Comparison of ENCODE assay signal across 24 cellular contexts in the genomic region with DNA sequence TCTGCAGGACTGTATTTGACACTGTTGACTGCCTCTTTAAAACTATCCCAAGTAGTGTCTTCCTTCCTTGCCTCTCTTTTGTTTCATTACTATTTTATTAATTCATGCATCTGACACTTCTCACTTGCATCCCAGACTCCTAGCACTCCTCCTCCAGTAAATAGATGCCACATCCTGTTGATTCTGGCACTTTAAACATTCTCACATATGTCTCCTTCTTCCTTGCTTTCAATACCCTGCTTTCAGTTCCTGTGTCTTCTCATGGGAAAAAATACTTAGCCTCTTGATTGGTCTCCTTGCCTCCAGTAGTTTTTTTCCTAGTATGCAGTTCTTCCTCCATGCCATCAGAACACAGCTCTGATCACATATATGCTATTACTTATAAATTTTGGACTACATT. TPM values are rescaled to one million over a fixed set of nuclear protein-coding genes. Genes with fewer than 3 reads are reported as not detected.
"Had no signal": no experiment of that assay in that cellular context is flagged by ENCODE, and none has a peak within 500 bp of the region (broad histone marks: within the 10 kb centered on the region; RNA-seq: fewer than 3 reads in every experiment).

No MANE protein-coding gene starts in this region.

- H3K9me3 ChIP-seq: adrenal gland, body of pancreas had no signal

- H3K4me1 Mint-ChIP-seq: activated B cell treated with CpG ODN at 0.5 μM for 24 hours; activated CD4-positive, alpha-beta T cell treated with anti-CD3 and anti-CD28 coated beads, Interleukin-2, amount 10 ng/mL, durations not matched to agents 7 days and 5 days; activated naive CD8-positive, alpha-beta T cell treated with anti-CD3 and anti-CD28 coated beads, Interleukin-2, amount 10 ng/mL, durations not matched to agents 7 days and 5 days had no signal

- H3K4me3 Mint-ChIP-seq: activated B cell treated with CpG ODN at 0.5 μM for 24 hours; activated CD4-positive, alpha-beta memory T cell treated with anti-CD3 and anti-CD28 coated beads, Interleukin-2, amount 10 ng/mL, durations not matched to agents 7 days and 5 days; activated CD4-positive, alpha-beta T cell treated with anti-CD3 and anti-CD28 coated beads, Interleukin-2, amount 10 ng/mL, durations not matched to agents 7 days and 5 days; activated naive CD8-positive, alpha-beta T cell treated with anti-CD3 and anti-CD28 coated beads, Interleukin-2, amount 10 ng/mL, durations not matched to agents 7 days and 5 days; T-helper 17 cell had no signal

- H3K4me3 ChIP-seq: body of pancreas had no signal

- H3K27ac Mint-ChIP-seq: activated B cell treated with CpG ODN at 0.5 μM for 24 hours; activated CD4-positive, alpha-beta memory T cell treated with anti-CD3 and anti-CD28 coated beads, Interleukin-2, amount 10 ng/mL, durations not matched to agents 7 days and 5 days; activated CD4-positive, alpha-beta T cell treated with anti-CD3 and anti-CD28 coated beads, Interleukin-2, amount 10 ng/mL, durations not matched to agents 7 days and 5 days; activated naive CD8-positive, alpha-beta T cell treated with anti-CD3 and anti-CD28 coated beads, Interleukin-2, amount 10 ng/mL, durations not matched to agents 7 days and 5 days; T-helper 17 cell had no signal

- ATAC-seq: body of pancreas, PC-3, T-helper 17 cell had no signal

- H3K9me3 Mint-ChIP-seq: activated B cell treated with CpG ODN at 0.5 μM for 24 hours; activated CD4-positive, alpha-beta memory T cell treated with anti-CD3 and anti-CD28 coated beads, Interleukin-2, amount 10 ng/mL, durations not matched to agents 7 days and 5 days; activated CD4-positive, alpha-beta T cell treated with anti-CD3 and anti-CD28 coated beads, Interleukin-2, amount 10 ng/mL, durations not matched to agents 7 days and 5 days; activated naive CD8-positive, alpha-beta T cell treated with anti-CD3 and anti-CD28 coated beads, Interleukin-2, amount 10 ng/mL, durations not matched to agents 7 days and 5 days had no signal

- DNase-seq: activated B cell treated with CpG ODN at 0.5 μM for 24 hours; activated CD4-positive, alpha-beta memory T cell treated with anti-CD3 and anti-CD28 coated beads, Interleukin-2, amount 10 ng/mL, durations not matched to agents 7 days and 5 days; activated CD4-positive, alpha-beta T cell treated with anti-CD3 and anti-CD28 coated beads for 1 hour; activated CD4-positive, alpha-beta T cell treated with anti-CD3 and anti-CD28 coated beads, Interleukin-2, amount 10 ng/mL, durations not matched to agents 7 days and 5 days; activated naive CD4-positive, alpha-beta T cell treated with anti-CD3 and anti-CD28 coated beads, Interleukin-2, amount 50 U/mL, for 16 hours; activated naive CD8-positive, alpha-beta T cell treated with anti-CD3 and anti-CD28 coated beads, Interleukin-2, amount 10 ng/mL, durations not matched to agents 7 days and 5 days; adrenal gland; anterior cingulate cortex; body of pancreas; central memory CD4-positive, alpha-beta T cell; Karpas-422; MM.1S; NCI-H1105; NCI-H1436; NCI-H187; NCI-H2081; NCI-H446; NCI-H524; PC-3; SHP77 treated with DMSO at 0.1 percent for 48 hours; T-helper 17 cell; T-helper 9 cell had no signal

- H3K27ac ChIP-seq: adrenal gland, body of pancreas had no signal

- H3K36me3 Mint-ChIP-seq: activated naive CD8-positive, alpha-beta T cell treated with anti-CD3 and anti-CD28 coated beads, Interleukin-2, amount 10 ng/mL, durations not matched to agents 7 days and 5 days had no signal

- H3K36me3 ChIP-seq: adrenal gland had no signal

- H3K27me3 ChIP-seq: body of pancreas had no signal

RNA-seq across cellular contexts. Expression of a gene that starts 5.1 kb away (rescaled TPM):
- total RNA-seq: activated B cell treated with CpG ODN at 0.5 μM for 24 hours; activated CD4-positive, alpha-beta memory T cell treated with anti-CD3 and anti-CD28 coated beads, Interleukin-2, amount 10 ng/mL, durations not matched to agents 7 days and 5 days; activated CD4-positive, alpha-beta T cell treated with anti-CD3 and anti-CD28 coated beads, Interleukin-2, amount 10 ng/mL, durations not matched to agents 7 days and 5 days; activated CD8-positive, alpha-beta memory T cell treated with anti-CD3 and anti-CD28 coated beads for 36 hours; activated naive CD8-positive, alpha-beta T cell treated with anti-CD3 and anti-CD28 coated beads, Interleukin-2, amount 10 ng/mL, durations not matched to agents 7 days and 5 days; chondrocyte; PC-3; T-helper 17 cell had no signal
